19 cellular contexts compared by ENCODE assay signal in the genomic region with DNA sequence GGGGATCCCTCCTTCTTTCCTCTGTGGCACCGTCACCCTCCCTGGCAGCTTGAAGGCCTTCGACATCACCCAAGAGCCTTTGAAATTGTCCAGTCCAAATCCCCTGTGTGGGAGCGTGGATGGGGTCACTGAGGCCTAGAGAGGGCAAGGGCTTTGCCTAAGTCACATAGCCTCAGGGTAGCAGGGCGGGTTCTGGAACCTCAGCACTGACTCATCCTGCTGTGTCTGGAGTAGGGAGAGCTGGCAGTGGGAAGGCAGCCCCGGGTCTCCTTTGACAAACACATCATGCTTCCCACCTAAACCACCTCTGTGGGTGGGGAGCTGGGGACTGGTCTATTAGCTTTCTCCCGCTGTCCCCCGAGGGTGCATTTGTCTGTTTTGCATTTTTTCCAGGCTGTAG.
A peak's percentile ranks its signal among the peaks of the same experiment; 100 is the strongest.
DNase-seq lines count a peak whose midpoint lies in the region; ATAC-seq and TF ChIP-seq lines count a peak whose summit lies in the region.
"Had no signal": no experiment of that assay in that cellular context is flagged by ENCODE, and none has a peak within 500 bp of the region (broad histone marks: within the 10 kb centered on the region; RNA-seq: fewer than 3 reads in every experiment).

No MANE protein-coding gene starts in this region.

- DNase-seq in EL, result peak; percentile 65
- peak; percentile 23 for DNase-seq in LoVo (ENCODE audit: low spot score)
- peak; percentile 82 for DNase-seq in mammary epithelial cell
- peak; percentile 78 for DNase-seq in osteoblast (ENCODE audit: insufficient read length, low spot score, missing footprints)
- no peak for DNase-seq in cortex of kidney (lab: John Stamatoyannopoulos, UW)
- DNase-seq: activated CD4-positive, alpha-beta T cell treated with anti-CD3 and anti-CD28 coated beads, Interleukin-2, amount 50 U/mL, for 1 hour; activated naive CD4-positive, alpha-beta T cell treated with anti-CD3 and anti-CD28 coated beads, Interleukin-2, amount 50 U/mL, for 16 hours; activated T-cell treated with anti-CD3 and anti-CD28 coated beads for 4 hours; DMS153; effector CD8-positive, alpha-beta T cell; GOT3; left ventricle myocardium superior; stimulated activated CD4-positive, alpha-beta T cell treated with anti-CD3 and anti-CD28 coated beads, Interleukin-15, amount 100 ng/mL, for 24 hours; stimulated activated naive CD8-positive, alpha-beta T cell treated with anti-CD3 and anti-CD28 coated beads, Interleukin-15, amount 100 ng/mL, for 72 hours had no signal

- intact Hi-C loops in mammary epithelial cell (cut with micrococcal nuclease), result no loop called here

- no peaks in the 10 kb centered on the region for H4K20me1 ChIP-seq in mammary epithelial cell (ENCODE audit: insufficient read depth, low read length)
- H4K20me1 ChIP-seq in osteoblast (ENCODE audit: insufficient read depth, low read length), result no peaks in the 10 kb centered on the region

- 37% methylated on average over 6 of the region's 7 CpGs for WGBS in mammary epithelial cell (ENCODE audit: low coverage, missing lambda C conversion rate)

- no peaks in the 10 kb centered on the region for H3K36me3 ChIP-seq in mammary epithelial cell (ENCODE audit: insufficient read depth, low read length)
- no peaks in the 10 kb centered on the region for H3K36me3 ChIP-seq in osteoblast (ENCODE audit: insufficient read depth, low read length)
- H3K36me3 ChIP-seq: prostate gland had no signal

- no peak for TF ChIP-seq CTCF in mammary epithelial cell (conservative IDR thresholded peaks at IDR 0.05 in 1 of 2, IDR thresholded peaks at IDR 0.05 in 1 of 2; ENCODE audit: extremely low read depth in 1 of 2, insufficient read depth in 1 of 2, low read depth in 1 of 2, low read length in 2 of 2)
- TF ChIP-seq CTCF in osteoblast (IDR thresholded peaks at IDR 0.05; ENCODE audit: extremely low read depth, low read depth, low read length), result no peak

- H3K79me2 ChIP-seq in mammary epithelial cell (ENCODE audit: insufficient read depth, low read length) (no peaks in the 10 kb centered on the region), osteoblast (ENCODE audit: insufficient read depth, low read length) (no peaks in the 10 kb centered on the region)

- CTCF ChIA-PET in mammary epithelial cell (lab: Charles Lee; ENCODE audit: low non-redundant PET), result no interaction called here

- H3K4me2 ChIP-seq in mammary epithelial cell (ENCODE audit: insufficient read depth, low read depth, low read length), result peak overlapping the region; percentile 44
- no peak overlapping the region for H3K4me2 ChIP-seq in osteoblast (ENCODE audit: insufficient read depth, low read length)

- no peak overlapping the region for H3K9ac ChIP-seq in mammary epithelial cell (ENCODE audit: insufficient read depth, low read length)

- dilution Hi-C loops in mammary epithelial cell (cut with HindIII; ENCODE audit: low sequenced_read_pairs), result no loop called here

- no peaks in the 10 kb centered on the region for H3K27me3 ChIP-seq in mammary epithelial cell (ENCODE audit: insufficient read depth, low read length)
- H3K27me3 ChIP-seq in osteoblast (ENCODE audit: insufficient read depth, low read length), result no peaks in the 10 kb centered on the region

- H3K9me3 ChIP-seq in mammary epithelial cell (replicated peaks; ENCODE audit: insufficient read depth, low read length), result no peaks in the 10 kb centered on the region
- H3K9me3 ChIP-seq in osteoblast (ENCODE audit: low read depth, low read length), result no peaks in the 10 kb centered on the region
- H3K9me3 ChIP-seq: prostate gland had no signal

- H3K4me3 ChIP-seq in mammary epithelial cell (replicated peaks in 1 of 3; ENCODE audit: insufficient read depth in 1 of 3, low read depth in 2 of 3, low read length in 3 of 3), result no peak overlapping the region
- H3K4me3 ChIP-seq in osteoblast (ENCODE audit: insufficient read depth, low read length), result no peak overlapping the region
- H3K4me3 ChIP-seq: prostate gland, SK-N-MC had no signal

- H3K27ac ChIP-seq in mammary epithelial cell (ENCODE audit: insufficient read depth, low read depth, low read length) (no peak overlapping the region), osteoblast (ENCODE audit: low read depth, low read length) (no peak overlapping the region)
- H3K27ac ChIP-seq: prostate gland, SK-N-MC had no signal

- H2AFZ ChIP-seq in mammary epithelial cell (ENCODE audit: low read depth, low read length) (no peak overlapping the region), osteoblast (ENCODE audit: low read length) (no peak overlapping the region)

- BruUV-seq in mammary epithelial cell (replicated peaks; lab: Mats Ljungman, UMichigan), result no TSS peak

- ATAC-seq in GM19035 (IDR thresholded peaks at IDR 0.05; ENCODE audit: unreplicated experiment) (no peak), HG03196 (IDR thresholded peaks at IDR 0.05; ENCODE audit: unreplicated experiment) (no peak), GM18519 (IDR thresholded peaks at IDR 0.05; ENCODE audit: low FRiP score, unreplicated experiment) (no peak)
- ATAC-seq: left ventricle myocardium superior; stimulated activated naive CD8-positive, alpha-beta T cell treated with anti-CD3 and anti-CD28 coated beads, Interleukin-15, amount 100 ng/mL, for 72 hours had no signal

- in situ Hi-C loops in mammary epithelial cell (cut with MboI; ENCODE audit: low sequenced_read_pairs in 2 of 2), result no loop called here

- H3K4me1 ChIP-seq in mammary epithelial cell (ENCODE audit: insufficient read depth, low read length), result peaks cover 51% of the 10 kb centered on the region
- peaks cover 7% of the 10 kb centered on the region for H3K4me1 ChIP-seq in osteoblast (ENCODE audit: insufficient read depth, low read length)
- H3K4me1 ChIP-seq: prostate gland had no signal
